ENCODE assay signal across 8 cellular contexts in genomic region chr21:5055996-5056962, GRCh38.
DNase-seq lines count a peak whose midpoint lies in the region; ATAC-seq lines count a peak whose summit lies in the region.
"Not testable (repeated sequence)": the region's sequence is repeated elsewhere in the genome, so short reads cannot be mapped to it uniquely, and the experiment has no call there.

No MANE protein-coding gene starts in this region.

- not testable (repeated sequence) for H3K9me3 Mint-ChIP-seq in activated naive CD8-positive, alpha-beta T cell treated with anti-CD3 and anti-CD28 coated beads, Interleukin-2, amount 10 ng/mL, durations not matched to agents 7 days and 5 days; stimulated activated memory B cell treated with anti-CD40 and anti-IgM and Interleukin-4, amounts not matched to agents 10 μg/mL and 1 μg/mL and 100 μg/mL, for 72 hours

- not testable (repeated sequence) for H3K4me3 Mint-ChIP-seq in activated naive CD8-positive, alpha-beta T cell treated with anti-CD3 and anti-CD28 coated beads, Interleukin-2, amount 10 ng/mL, durations not matched to agents 7 days and 5 days; stimulated activated memory B cell treated with anti-CD40 and anti-IgM and Interleukin-4, amounts not matched to agents 10 μg/mL and 1 μg/mL and 100 μg/mL, for 72 hours

- H3K27ac Mint-ChIP-seq in activated naive CD8-positive, alpha-beta T cell treated with anti-CD3 and anti-CD28 coated beads, Interleukin-2, amount 10 ng/mL, durations not matched to agents 7 days and 5 days; stimulated activated memory B cell treated with anti-CD40 and anti-IgM and Interleukin-4, amounts not matched to agents 10 μg/mL and 1 μg/mL and 100 μg/mL, for 72 hours: not testable (repeated sequence)

- DNase-seq in activated naive CD8-positive, alpha-beta T cell treated with anti-CD3 and anti-CD28 coated beads, Interleukin-2, amount 10 ng/mL, durations not matched to agents 7 days and 5 days; left lobe of liver (ENCODE audit: low spot score): not testable (repeated sequence)

- H3K4me1 Mint-ChIP-seq in activated naive CD8-positive, alpha-beta T cell treated with anti-CD3 and anti-CD28 coated beads, Interleukin-2, amount 10 ng/mL, durations not matched to agents 7 days and 5 days; stimulated activated memory B cell treated with anti-CD40 and anti-IgM and Interleukin-4, amounts not matched to agents 10 μg/mL and 1 μg/mL and 100 μg/mL, for 72 hours: not testable (repeated sequence)

- H3K27me3 Mint-ChIP-seq in activated naive CD8-positive, alpha-beta T cell treated with anti-CD3 and anti-CD28 coated beads, Interleukin-2, amount 10 ng/mL, durations not matched to agents 7 days and 5 days; stimulated activated memory B cell treated with anti-CD40 and anti-IgM and Interleukin-4, amounts not matched to agents 10 μg/mL and 1 μg/mL and 100 μg/mL, for 72 hours: not testable (repeated sequence)

- peak; percentile 71 for ATAC-seq in GM18867 (IDR thresholded peaks at IDR 0.05; ENCODE audit: unreplicated experiment)
- peak; percentile 62 for ATAC-seq in GM21381 (IDR thresholded peaks at IDR 0.05; ENCODE audit: unreplicated experiment)
- peak; percentile 71 for ATAC-seq in HG02642 (IDR thresholded peaks at IDR 0.05; ENCODE audit: poor library complexity, unreplicated experiment)
- peak; percentile 48 for ATAC-seq in HG03097 (IDR thresholded peaks at IDR 0.05; ENCODE audit: low FRiP score, unreplicated experiment)
- ATAC-seq in HG03571 (IDR thresholded peaks at IDR 0.05; ENCODE audit: unreplicated experiment): peak; percentile 52
- peak; percentile 87 for ATAC-seq in activated naive CD8-positive, alpha-beta T cell treated with anti-CD3 and anti-CD28 coated beads, Interleukin-2, amount 10 ng/mL, durations not matched to agents 7 days and 5 days (ENCODE audit: low read depth)
- peak; percentile 33 for ATAC-seq in left lobe of liver
- peak; percentile 92 for ATAC-seq in stimulated activated memory B cell treated with anti-CD40 and anti-IgM and Interleukin-4, amounts not matched to agents 10 μg/mL and 1 μg/mL and 100 μg/mL, for 72 hours

- POLR2A ChIA-PET in activated naive CD8-positive, alpha-beta T cell treated with anti-CD3 and anti-CD28 coated beads, Interleukin-2, amount 10 ng/mL, durations not matched to agents 7 days and 5 days (lab: Charles Lee): not testable (repeated sequence)

- not testable (repeated sequence) for H3K36me3 Mint-ChIP-seq in activated naive CD8-positive, alpha-beta T cell treated with anti-CD3 and anti-CD28 coated beads, Interleukin-2, amount 10 ng/mL, durations not matched to agents 7 days and 5 days; stimulated activated memory B cell treated with anti-CD40 and anti-IgM and Interleukin-4, amounts not matched to agents 10 μg/mL and 1 μg/mL and 100 μg/mL, for 72 hours

Comparison
In these comparisons a context has a peak if more than half of its experiments do, and no peak if none do; other contexts are left out.
1. ATAC-seq: peak in every context shown above with its lines; median percentile 92 in stimulated activated memory B cell treated with anti-CD40 and anti-IgM and Interleukin-4, amounts not matched to agents 10 μg/mL and 1 μg/mL and 100 μg/mL, for 72 hours; 87 in activated naive CD8-positive, alpha-beta T cell treated with anti-CD3 and anti-CD28 coated beads, Interleukin-2, amount 10 ng/mL, durations not matched to agents 7 days and 5 days; 71 in GM18867; 71 in HG02642; 62 in GM21381; 52 in HG03571; 48 in HG03097; 33 in left lobe of liver.